Comparison of ENCODE assay signal across 9 cellular contexts in the genomic region with DNA sequence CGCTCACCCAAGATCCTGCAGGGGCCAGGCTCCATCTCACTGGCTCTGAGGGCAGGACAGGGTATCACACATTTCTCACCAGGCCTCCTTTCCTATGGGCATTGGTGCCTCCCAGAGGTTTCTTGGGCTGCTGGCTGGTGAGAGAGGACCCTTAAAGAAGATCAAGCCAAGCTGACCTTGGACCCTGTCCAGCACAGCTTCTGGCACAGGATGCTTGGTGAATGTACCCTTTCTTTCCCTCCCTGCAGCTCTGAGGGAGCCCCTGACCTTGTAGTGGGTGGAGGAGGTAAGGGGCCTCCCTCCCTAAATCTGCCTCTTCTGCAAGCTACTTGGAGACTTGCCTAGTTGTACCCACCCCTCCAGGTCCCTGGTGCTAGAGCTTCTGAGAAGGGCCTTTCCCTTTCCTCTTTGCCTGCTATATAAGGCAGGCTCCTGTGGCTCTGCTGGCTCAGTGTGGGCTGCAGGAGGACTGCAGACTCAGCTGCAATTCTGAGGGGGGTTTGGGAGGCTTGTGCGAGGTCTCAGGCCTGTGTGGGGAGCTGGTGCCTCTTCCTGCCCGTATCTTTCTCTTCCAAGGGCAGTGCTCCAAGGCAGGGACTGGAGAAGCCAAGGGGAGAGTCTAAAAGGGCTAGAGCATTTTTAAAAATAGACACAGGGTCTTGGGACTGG. TPM values are rescaled to one million over a fixed set of nuclear protein-coding genes. Genes with fewer than 3 reads are reported as not detected.
DNase-seq lines count a peak whose midpoint lies in the region; ATAC-seq and TF ChIP-seq lines count a peak whose summit lies in the region.
"Had no signal": no experiment of that assay in that cellular context is flagged by ENCODE, and none has a peak within 500 bp of the region (broad histone marks: within the 10 kb centered on the region; RNA-seq: fewer than 3 reads in every experiment).

No MANE protein-coding gene starts in this region.

- H2AFZ ChIP-seq in ACC112 (ENCODE audit: low read length, unreplicated experiment): no peak overlapping the region
- H2AFZ ChIP-seq in Loucy (ENCODE audit: low read length): no peak overlapping the region

- peak overlapping the region; percentile 59 for H3K4me2 ChIP-seq in Loucy (ENCODE audit: low read depth, low read length, poor library complexity, severe bottlenecking)

- TF ChIP-seq CTCF in Loucy (conservative IDR thresholded peaks at IDR 0.05; ENCODE audit: low read length) (0 out of 2 replicates have a peak, but pooled peaks have one; percentile 15), colonic mucosa (IDR thresholded peaks at IDR 0.05) (no peak)

- H3K36me3 ChIP-seq in ACC112 (ENCODE audit: insufficient read depth, low read length): no peaks in the 10 kb centered on the region
- H3K36me3 ChIP-seq in Loucy (ENCODE audit: insufficient read depth, low read length): peaks cover 6% of the 10 kb centered on the region; the same call in 1 of the 2 replicates
- no peaks in the 10 kb centered on the region for H3K36me3 ChIP-seq in colonic mucosa

- 0 out of 2 replicates have a peak, but pooled peaks cover 7% of the 10 kb centered on the region for H3F3A ChIP-seq in Loucy (ENCODE audit: low read depth)

- no peaks in the 10 kb centered on the region for H3K79me2 ChIP-seq in ACC112 (ENCODE audit: control insufficient read depth, insufficient read depth, low read length, unreplicated experiment)
- H3K79me2 ChIP-seq in Loucy (ENCODE audit: insufficient read depth, low read length): no peaks in the 10 kb centered on the region

- intact Hi-C loops in colonic mucosa (cut with DNase I): no loop called here

- peak overlapping the region; percentile 49 for H3K4me3 ChIP-seq in ACC112 (ENCODE audit: low read depth, low read length)
- H3K4me3 ChIP-seq in Loucy (ENCODE audit: low read length, poor library complexity, severe bottlenecking): peak overlapping the region; percentile 29
- H3K4me3 ChIP-seq in colonic mucosa: no peak overlapping the region

- H3K27ac ChIP-seq in ACC112 (ENCODE audit: low read depth, low read length): peak overlapping the region; percentile 85
- H3K27ac ChIP-seq in colonic mucosa: peak overlapping the region; percentile 64

- ATAC-seq in GM19455 (IDR thresholded peaks at IDR 0.05; ENCODE audit: unreplicated experiment): no peak
- ATAC-seq in GM18870 (IDR thresholded peaks at IDR 0.05; ENCODE audit: unreplicated experiment): no peak

- H3K4me1 ChIP-seq in ACC112 (ENCODE audit: control insufficient read depth, insufficient read depth, low read length, unreplicated experiment): peaks cover 76% of the 10 kb centered on the region
- H3K4me1 ChIP-seq in Loucy (ENCODE audit: insufficient read depth, low read length, poor library complexity, severe bottlenecking): peaks cover 54% of the 10 kb centered on the region
- H3K4me1 ChIP-seq in colonic mucosa: peaks cover 2% of the 10 kb centered on the region

- H3K9me2 ChIP-seq in Loucy (replicated peaks; ENCODE audit: low read depth, low read length): no peaks in the 10 kb centered on the region

- DNase-seq in colonic mucosa (no peak), myocyte (ENCODE audit: low read depth) (peak; percentile 65), COLO829 (ENCODE audit: low spot score) (no peak)
- DNase-seq in stimulated activated CD4-positive, alpha-beta T cell treated with anti-CD3 and anti-CD28 coated beads, Interleukin-2, amount 100 ng/mL, for 24 hours: no peak
- DNase-seq: DND-41 had no signal

- H3K9me3 ChIP-seq in Loucy (ENCODE audit: insufficient read depth, low read depth, low read length) (no peaks in the 10 kb centered on the region), colonic mucosa (no peaks in the 10 kb centered on the region)

- no peaks in the 10 kb centered on the region for H4K20me1 ChIP-seq in Loucy (ENCODE audit: insufficient read depth, low read length, poor library complexity, severe bottlenecking)

- H3K9ac ChIP-seq in Loucy (ENCODE audit: low read depth, low read length, poor library complexity, severe bottlenecking): peak overlapping the region; percentile 56
- peak overlapping the region in 1 of 2 donors; percentile 8 for H3K9ac ChIP-seq in colonic mucosa (ENCODE audit: low read depth in 2 of 2, low read length in 2 of 2)

- no peaks in the 10 kb centered on the region for H3K27me3 ChIP-seq in ACC112 (ENCODE audit: insufficient read depth, low read length)
- no peaks in the 10 kb centered on the region for H3K27me3 ChIP-seq in Loucy (ENCODE audit: insufficient read depth, low read length, poor library complexity, severe bottlenecking)
- no peaks in the 10 kb centered on the region for H3K27me3 ChIP-seq in colonic mucosa

RNA-seq across cellular contexts. Expression of gene TRIM8, which starts 11.8 kb away (rescaled TPM):
- total RNA-seq in colonic mucosa: 10 to 100 TPM; 64.9 to 79.6 TPM
- 230 and 274 TPM in 2 replicates for total RNA-seq in myocyte
- polyA plus RNA-seq in myocyte (2012): 192 TPM
